In genomic region chr1:43947061-43947889, GRCh38 we compare ENCODE assay signal across 2 cellular contexts.
TF ChIP-seq lines count a peak whose summit lies in the region.

No MANE protein-coding gene starts in this region.

TF ChIP-seq in GM23338, 12 proteins besides CTCF, POLR2A, EP300 and RAD21 (continued from another document):
- TF ChIP-seq ZNF462 (CRISPR knock-in tag; IDR thresholded peaks at IDR 0.05) = no peak

TF ChIP-seq in HEK293T, 16 proteins besides CTCF, POLR2A, EP300 and RAD21 (continued from another document):
- TF ChIP-seq PKNOX1 (IDR thresholded peaks at IDR 0.05) = no peak
- no peak for TF ChIP-seq SUZ12 (IDR thresholded peaks at IDR 0.05)
- TF ChIP-seq ELF4 (IDR thresholded peaks at IDR 0.05) = no peak
- no peak for TF ChIP-seq ARNT (IDR thresholded peaks at IDR 0.05)
- TF ChIP-seq ZNF384 (IDR thresholded peaks at IDR 0.05) = no peak
TF ChIP-seq in HEK293T: peak in this region for 0.
